2 cellular contexts compared by ENCODE assay signal in genomic region chr18:53796042-53796729, GRCh38.
TF ChIP-seq lines count a peak whose summit lies in the region.

No MANE protein-coding gene starts in this region.

TF ChIP-seq in K562, 482 proteins besides CTCF, POLR2A, EP300 and RAD21 (continued from another document and continues in another):
- TF ChIP-seq UBTF (IDR thresholded peaks at IDR 0.05; ENCODE audit: borderline replicate concordance in 1 of 2, low read depth in 2 of 2, low read length in 2 of 2) (no peak), ZNF277 (CRISPR knock-in tag; IDR thresholded peaks at IDR 0.05; ENCODE audit: borderline replicate concordance) (no peak), CEBPG (CRISPR knock-in tag; IDR thresholded peaks at IDR 0.05) (peak; percentile 49; the same call in 1 of the 2 replicates), CEBPG (tag; conservative IDR thresholded peaks at IDR 0.05 in 1 of 2, IDR thresholded peaks at IDR 0.05 in 1 of 2) (peak; percentile 93 to 95), HDAC6 (IDR thresholded peaks at IDR 0.05; ENCODE audit: low read depth, low read length) (no peak), ZBTB8A (IDR thresholded peaks at IDR 0.05; ENCODE audit: partially characterized antibody) (no peak), ZNF316 (IDR thresholded peaks at IDR 0.05) (no peak), ZNF175 (CRISPR knock-in tag; IDR thresholded peaks at IDR 0.05; ENCODE audit: low read depth) (peak; percentile 3; the same call in 1 of the 2 replicates), ZNF79 (CRISPR knock-in tag; IDR thresholded peaks at IDR 0.05; ENCODE audit: low read depth) (no peak), MAFG (tag; conservative IDR thresholded peaks at IDR 0.05) (no peak), NR2C2 (CRISPR knock-in tag; IDR thresholded peaks at IDR 0.05) (no peak), NR2C2 (tag; IDR thresholded peaks at IDR 0.05) (0 out of 2 replicates have a peak, but pooled peaks have one; percentile 6), FOXM1 (IDR thresholded peaks at IDR 0.05; ENCODE audit: low read depth) (no peak), FOXM1 (CRISPR knock-in tag; IDR thresholded peaks at IDR 0.05; ENCODE audit: low read depth) (no peak), ATF3 (IDR thresholded peaks at IDR 0.05) (peak; percentile 66), ATF3 (CRISPR knock-in tag; conservative IDR thresholded peaks at IDR 0.05) (no peak), NR3C1 (CRISPR knock-in tag; IDR thresholded peaks at IDR 0.05) (no peak), HMGN3 (IDR thresholded peaks at IDR 0.05; ENCODE audit: borderline replicate concordance, extremely low read depth, insufficient read length, low read depth, low read length) (no peak), ZNF165 (CRISPR knock-in tag; IDR thresholded peaks at IDR 0.05; ENCODE audit: borderline replicate concordance) (no peak), CREB3 (tag; conservative IDR thresholded peaks at IDR 0.05; ENCODE audit: low read depth) (no peak), LEF1 (IDR thresholded peaks at IDR 0.05) (no peak), GTF2E2 (tag; IDR thresholded peaks at IDR 0.05) (no peak), AFF1 (IDR thresholded peaks at IDR 0.05; ENCODE audit: low read depth in 1 of 2, partially characterized antibody in 2 of 2) (no peak), FOSL1 (tag; conservative IDR thresholded peaks at IDR 0.05) (peak; percentile 97)

TF ChIP-seq in WTC11, 78 proteins besides CTCF, POLR2A, EP300 and RAD21 (continued from another document):
- TF ChIP-seq USF1 (CRISPR knock-in tag; IDR thresholded peaks at IDR 0.05), result no peak
- TF ChIP-seq ZNF263 (CRISPR knock-in tag; IDR thresholded peaks at IDR 0.05; ENCODE audit: low read depth), result no peak
